ENCODE assay signal across 18 cellular contexts in genomic region chr7:6604458-6604857, GRCh38. TPM values are rescaled to one million over a fixed set of nuclear protein-coding genes. Genes with fewer than 3 reads are reported as not detected.
A peak's percentile ranks its signal among the peaks of the same experiment; 100 is the strongest.
DNase-seq lines count a peak whose midpoint lies in the region; ATAC-seq, FAIRE-seq and TF ChIP-seq lines count a peak whose summit lies in the region.
"Had no signal": no experiment of that assay in that cellular context is flagged by ENCODE, and none has a peak within 500 bp of the region (broad histone marks: within the 10 kb centered on the region; RNA-seq: fewer than 3 reads in every experiment).

No MANE protein-coding gene starts in this region.

- H3K27ac Mint-ChIP-seq in astrocyte (ENCODE audit: unreplicated experiment): peak overlapping the region; percentile 47
- no peak overlapping the region for H3K27ac Mint-ChIP-seq in activated CD8-positive, alpha-beta T cell treated with anti-CD3 and anti-CD28 coated beads, Interleukin-2, amount 10 ng/mL, durations not matched to agents 7 days and 5 days

- POLR2A ChIA-PET in AG04450 (lab: Yijun Ruan, JAX): no interaction called here
- POLR2A ChIA-PET in activated CD8-positive, alpha-beta T cell treated with anti-CD3 and anti-CD28 coated beads, Interleukin-2, amount 10 ng/mL, durations not matched to agents 7 days and 5 days (lab: Charles Lee): interaction anchor here (0.8 kb wide), 1 partner anchor 14 kb away, joined by 3 read pairs; the partner anchor contains the start of gene INTS15

- no peaks in the 10 kb centered on the region for H3K4me1 ChIP-seq in astrocyte (ENCODE audit: insufficient read depth, low read length)
- H3K4me1 ChIP-seq: A549, BE2C, Peyer's patch, SJCRH30 had no signal

- CTCF ChIA-PET in AG04450 (lab: Charles Lee): interaction anchor here (0.6 kb wide), 1 partner anchor 889 kb away, joined by 3 read pairs; no protein-coding TSS in a partner anchor
- CTCF ChIA-PET in activated CD8-positive, alpha-beta T cell treated with anti-CD3 and anti-CD28 coated beads, Interleukin-2, amount 10 ng/mL, durations not matched to agents 7 days and 5 days (lab: Charles Lee): no interaction called here

- H3K9me3 Mint-ChIP-seq in astrocyte (ENCODE audit: unreplicated experiment): no peaks in the 10 kb centered on the region
- no peaks in the 10 kb centered on the region for H3K9me3 Mint-ChIP-seq in activated CD8-positive, alpha-beta T cell treated with anti-CD3 and anti-CD28 coated beads, Interleukin-2, amount 10 ng/mL, durations not matched to agents 7 days and 5 days (ENCODE audit: insufficient read depth)

- H3K9me3 ChIP-seq in AG04450 (ENCODE audit: control insufficient read depth, insufficient read depth, low read length) (no peaks in the 10 kb centered on the region), astrocyte (ENCODE audit: insufficient read depth, low read depth, low read length) (no peaks in the 10 kb centered on the region)
- H3K9me3 ChIP-seq: A549, BE2C, Peyer's patch, SJCRH30 had no signal

- no peaks in the 10 kb centered on the region for H3K4me1 Mint-ChIP-seq in astrocyte (ENCODE audit: low read depth, unreplicated experiment)
- peaks cover 4% of the 10 kb centered on the region for H3K4me1 Mint-ChIP-seq in activated CD8-positive, alpha-beta T cell treated with anti-CD3 and anti-CD28 coated beads, Interleukin-2, amount 10 ng/mL, durations not matched to agents 7 days and 5 days (ENCODE audit: low read depth)

- no peak overlapping the region for H3K9ac ChIP-seq in astrocyte (ENCODE audit: low read length)

- DNase-seq in AG04450 (ENCODE audit: low read depth, low spot score): no peak
- no peak for DNase-seq in astrocyte (ENCODE audit: low read depth)
- peak; percentile 14 for DNase-seq in occipital lobe (lab: John Stamatoyannopoulos, UW)
- no peak for DNase-seq in activated CD8-positive, alpha-beta T cell treated with anti-CD3 and anti-CD28 coated beads, Interleukin-2, amount 10 ng/mL, durations not matched to agents 7 days and 5 days
- DNase-seq in KG1 (lab: John Stamatoyannopoulos, UW): no peak
- DNase-seq: BE2C; DMS79; NCI-H1105; NCI-H2029 treated with DMSO at 0.1 percent for 48 hours; NCI-H226; NCI-H524; NCI-H774; NK-92 treated with Interleukin-12 subunit alpha and Interleukin-12 subunit beta, amount 100 ng/mL, for 24 hours; Peyer's patch; SJCRH30 had no signal

- H3K27ac ChIP-seq in AG04450 (ENCODE audit: low read depth, low read length) (peak overlapping the region; percentile 11), astrocyte (ENCODE audit: low read depth, low read length) (no peak overlapping the region)
- H3K27ac ChIP-seq: A549, Peyer's patch, SJCRH30 had no signal

- H3K27me3 ChIP-seq in AG04450 (ENCODE audit: control insufficient read depth, insufficient read depth, low read length): no peaks in the 10 kb centered on the region
- no peaks in the 10 kb centered on the region for H3K27me3 ChIP-seq in astrocyte (ENCODE audit: insufficient read depth, low read length)
- H3K27me3 ChIP-seq: BE2C, Peyer's patch, SJCRH30 had no signal

- no peak overlapping the region for H2AFZ ChIP-seq in astrocyte (ENCODE audit: low read depth, low read length)

- ATAC-seq in activated CD8-positive, alpha-beta T cell treated with anti-CD3 and anti-CD28 coated beads, Interleukin-2, amount 10 ng/mL, durations not matched to agents 7 days and 5 days: no peak
- ATAC-seq: A549 had no signal

- H3K4me3 ChIP-seq in AG04450 (ENCODE audit: low read depth, low read length) (no peak overlapping the region), astrocyte (ENCODE audit: insufficient read depth, low read depth, low read length) (no peak overlapping the region)
- H3K4me3 ChIP-seq: A549, Peyer's patch, SJCRH30 had no signal

- peaks cover 10% of the 10 kb centered on the region for H3K36me3 Mint-ChIP-seq in astrocyte (ENCODE audit: low read depth, unreplicated experiment)
- H3K36me3 Mint-ChIP-seq in activated CD8-positive, alpha-beta T cell treated with anti-CD3 and anti-CD28 coated beads, Interleukin-2, amount 10 ng/mL, durations not matched to agents 7 days and 5 days (ENCODE audit: low read depth): peaks cover 41% of the 10 kb centered on the region

- no peak for FAIRE-seq in astrocyte (lab: Jason Lieb, UNC)
- FAIRE-seq: A549 had no signal

- H3K27me3 Mint-ChIP-seq in astrocyte (ENCODE audit: low read depth, unreplicated experiment): no peaks in the 10 kb centered on the region
- H3K27me3 Mint-ChIP-seq in activated CD8-positive, alpha-beta T cell treated with anti-CD3 and anti-CD28 coated beads, Interleukin-2, amount 10 ng/mL, durations not matched to agents 7 days and 5 days (ENCODE audit: low read depth): no peaks in the 10 kb centered on the region

- TF ChIP-seq CTCF in AG04450 (IDR thresholded peaks at IDR 0.05; ENCODE audit: low read depth, low read length) (no peak), astrocyte (IDR thresholded peaks at IDR 0.05; ENCODE audit: insufficient read depth, low read depth, low read length) (no peak)

- no peaks in the 10 kb centered on the region for H3K79me2 ChIP-seq in astrocyte (ENCODE audit: insufficient read depth, low read length)

- no peak overlapping the region for H3K4me2 ChIP-seq in astrocyte (ENCODE audit: low read length)
- H3K4me2 ChIP-seq: A549 had no signal

- H3K36me3 ChIP-seq in astrocyte (ENCODE audit: insufficient read depth, low read length): peaks cover 12% of the 10 kb centered on the region

- no peak overlapping the region for H3K4me3 Mint-ChIP-seq in astrocyte (ENCODE audit: unreplicated experiment)
- no peak overlapping the region for H3K4me3 Mint-ChIP-seq in activated CD8-positive, alpha-beta T cell treated with anti-CD3 and anti-CD28 coated beads, Interleukin-2, amount 10 ng/mL, durations not matched to agents 7 days and 5 days

- H4K20me1 ChIP-seq in astrocyte (ENCODE audit: insufficient read depth, low read length): peaks cover 16% of the 10 kb centered on the region

RNA-seq across cellular contexts. Expression of gene ZNF853, which starts 11.0 kb away (rescaled TPM):
- polyA plus RNA-seq in AG04450 (2011; rRNA removed): 5.3 and 6.7 TPM in 2 replicates
- 12.0 and 14.1 TPM in 2 replicates for polyA minus RNA-seq in AG04450 (2011; rRNA and poly(A)+ RNA removed)
- total RNA-seq in astrocyte (4.9 and 5.0 TPM in 2 replicates), occipital lobe (23.6 TPM)
- 1 to 10 TPM in 1 of 2 experiments, under 1 TPM in 1; 0.78 to 1.0 TPM for total RNA-seq in activated CD8-positive, alpha-beta T cell treated with anti-CD3 and anti-CD28 coated beads, Interleukin-2, amount 10 ng/mL, durations not matched to agents 7 days and 5 days

RNA-seq across cellular contexts. Expression of gene INTS15, which starts 14.6 kb away (rescaled TPM):
- 17.1 and 17.6 TPM in 2 replicates for polyA plus RNA-seq in AG04450 (2011; rRNA removed)
- 12.9 and 17.7 TPM in 2 replicates for polyA minus RNA-seq in AG04450 (2011; rRNA and poly(A)+ RNA removed)
- total RNA-seq in astrocyte: 18.6 and 20.9 TPM in 2 replicates
- 18.2 TPM for total RNA-seq in occipital lobe
- 10 to 100 TPM; 40.9 to 42.7 TPM for total RNA-seq in activated CD8-positive, alpha-beta T cell treated with anti-CD3 and anti-CD28 coated beads, Interleukin-2, amount 10 ng/mL, durations not matched to agents 7 days and 5 days

RNA-seq across cellular contexts. Expression of gene ZDHHC4, which starts 27.2 kb away (rescaled TPM):
- polyA plus RNA-seq in AG04450 (2011; rRNA removed): 99.4 and 103 TPM in 2 replicates
- polyA minus RNA-seq in AG04450 (2011; rRNA and poly(A)+ RNA removed): 87.3 and 88.3 TPM in 2 replicates
- total RNA-seq in astrocyte (33.2 and 36.0 TPM in 2 replicates), occipital lobe (54.4 TPM)
- total RNA-seq in activated CD8-positive, alpha-beta T cell treated with anti-CD3 and anti-CD28 coated beads, Interleukin-2, amount 10 ng/mL, durations not matched to agents 7 days and 5 days: 10 to 100 TPM; 29.3 to 35.7 TPM

RNA-seq across cellular contexts. Expression of gene ZNF316, which starts 32.7 kb away (rescaled TPM):
- 4.8 and 5.6 TPM in 2 replicates for polyA plus RNA-seq in AG04450 (2011; rRNA removed)
- 8.3 and 10.7 TPM in 2 replicates for polyA minus RNA-seq in AG04450 (2011; rRNA and poly(A)+ RNA removed)
- total RNA-seq in astrocyte: 20.5 and 22.8 TPM in 2 replicates
- 18.2 TPM for total RNA-seq in occipital lobe
- 10 to 100 TPM; 24.2 to 26.8 TPM for total RNA-seq in activated CD8-positive, alpha-beta T cell treated with anti-CD3 and anti-CD28 coated beads, Interleukin-2, amount 10 ng/mL, durations not matched to agents 7 days and 5 days

RNA-seq across cellular contexts. Expression of gene GRID2IP, which starts 53.2 kb away (rescaled TPM):
- polyA plus RNA-seq in AG04450 (2011; rRNA removed): 0.02 TPM in 1 of 2 replicates, not detected in the other
- polyA minus RNA-seq in AG04450 (2011; rRNA and poly(A)+ RNA removed): 0.05 TPM in 1 of 2 replicates, not detected in the other
- total RNA-seq in astrocyte (0.07 and 0.09 TPM in 2 replicates), occipital lobe (1.2 TPM)
- total RNA-seq in activated CD8-positive, alpha-beta T cell treated with anti-CD3 and anti-CD28 coated beads, Interleukin-2, amount 10 ng/mL, durations not matched to agents 7 days and 5 days: under 1 TPM in 1 of 2 experiments, not detected in 1; 0.21 TPM
- total RNA-seq: H4, HT1080 had no signal
- polyA plus RNA-seq: A549 had no signal
